2 cellular contexts compared by ENCODE assay signal in the genomic region with DNA sequence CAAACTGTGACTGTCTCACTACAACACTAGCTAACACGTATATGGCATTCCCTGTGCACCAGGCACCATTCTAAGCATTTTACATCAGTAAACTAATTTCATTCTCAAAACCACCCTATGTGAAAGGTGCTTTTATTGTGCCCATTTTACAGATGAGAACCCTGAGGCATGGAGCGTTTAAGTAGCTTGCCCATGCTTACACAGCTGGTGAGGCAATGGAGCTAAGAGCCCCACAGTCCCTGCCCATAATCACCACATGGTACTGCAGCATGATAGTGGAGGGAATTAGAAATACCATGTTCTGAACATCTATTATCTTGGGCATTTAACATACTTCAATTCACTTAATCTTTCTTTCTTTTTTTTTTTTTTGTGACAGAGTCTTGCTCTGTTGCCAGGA.
TF ChIP-seq lines count a peak whose summit lies in the region.

No MANE protein-coding gene starts in this region.

TF ChIP-seq in HepG2, 621 proteins besides CTCF, POLR2A, EP300 and RAD21:
- TF ChIP-seq TSC22D2 (CRISPR knock-in tag; IDR thresholded peaks at IDR 0.05; ENCODE audit: borderline replicate concordance) (no peak), ZNF629 (CRISPR knock-in tag; conservative IDR thresholded peaks at IDR 0.05) (peak; percentile 81), ZNF441 (CRISPR knock-in tag; IDR thresholded peaks at IDR 0.05; ENCODE audit: borderline replicate concordance) (no peak), SRSF9 (IDR thresholded peaks at IDR 0.05; ENCODE audit: borderline replicate concordance, insufficient read depth, low read depth, low read length, poor library complexity, severe bottlenecking) (no peak)
- TF ChIP-seq, protein P1, sequence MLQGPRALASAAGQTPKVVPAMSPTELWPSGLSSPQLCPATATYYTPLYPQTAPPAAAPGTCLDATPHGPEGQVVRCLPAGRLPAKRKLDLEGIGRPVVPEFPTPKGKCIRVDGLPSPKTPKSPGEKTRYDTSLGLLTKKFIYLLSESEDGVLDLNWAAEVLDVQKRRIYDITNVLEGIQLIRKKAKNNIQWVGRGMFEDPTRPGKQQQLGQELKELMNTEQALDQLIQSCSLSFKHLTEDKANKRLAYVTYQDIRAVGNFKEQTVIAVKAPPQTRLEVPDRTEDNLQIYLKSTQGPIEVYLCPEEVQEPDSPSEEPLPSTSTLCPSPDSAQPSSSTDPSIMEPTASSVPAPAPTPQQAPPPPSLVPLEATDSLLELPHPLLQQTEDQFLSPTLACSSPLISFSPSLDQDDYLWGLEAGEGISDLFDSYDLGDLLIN (CRISPR knock-in tag; IDR thresholded peaks at IDR 0.05; ENCODE audit: borderline replicate concordance): no peak
- TF ChIP-seq, protein P2, sequence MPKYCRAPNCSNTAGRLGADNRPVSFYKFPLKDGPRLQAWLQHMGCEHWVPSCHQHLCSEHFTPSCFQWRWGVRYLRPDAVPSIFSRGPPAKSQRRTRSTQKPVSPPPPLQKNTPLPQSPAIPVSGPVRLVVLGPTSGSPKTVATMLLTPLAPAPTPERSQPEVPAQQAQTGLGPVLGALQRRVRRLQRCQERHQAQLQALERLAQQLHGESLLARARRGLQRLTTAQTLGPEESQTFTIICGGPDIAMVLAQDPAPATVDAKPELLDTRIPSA (CRISPR knock-in tag; IDR thresholded peaks at IDR 0.05; ENCODE audit: borderline replicate concordance): no peak
- TF ChIP-seq, protein P3, sequence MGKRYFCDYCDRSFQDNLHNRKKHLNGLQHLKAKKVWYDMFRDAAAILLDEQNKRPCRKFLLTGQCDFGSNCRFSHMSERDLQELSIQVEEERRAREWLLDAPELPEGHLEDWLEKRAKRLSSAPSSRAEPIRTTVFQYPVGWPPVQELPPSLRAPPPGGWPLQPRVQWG (CRISPR knock-in tag; IDR thresholded peaks at IDR 0.05; ENCODE audit: borderline replicate concordance, low read depth): no peak

TF ChIP-seq in H1, 55 proteins besides CTCF, POLR2A, EP300 and RAD21:
- no peak for TF ChIP-seq MAFK (IDR thresholded peaks at IDR 0.05; ENCODE audit: low read depth, low read length)
- TF ChIP-seq POLR2AphosphoS5 (IDR thresholded peaks at IDR 0.05; ENCODE audit: low read depth, low read length): no peak
- peak; percentile 72 for TF ChIP-seq KDM1A (IDR thresholded peaks at IDR 0.05; ENCODE audit: borderline replicate concordance, low read length)
